Comparison of ENCODE assay signal across 10 cellular contexts in the genomic region with DNA sequence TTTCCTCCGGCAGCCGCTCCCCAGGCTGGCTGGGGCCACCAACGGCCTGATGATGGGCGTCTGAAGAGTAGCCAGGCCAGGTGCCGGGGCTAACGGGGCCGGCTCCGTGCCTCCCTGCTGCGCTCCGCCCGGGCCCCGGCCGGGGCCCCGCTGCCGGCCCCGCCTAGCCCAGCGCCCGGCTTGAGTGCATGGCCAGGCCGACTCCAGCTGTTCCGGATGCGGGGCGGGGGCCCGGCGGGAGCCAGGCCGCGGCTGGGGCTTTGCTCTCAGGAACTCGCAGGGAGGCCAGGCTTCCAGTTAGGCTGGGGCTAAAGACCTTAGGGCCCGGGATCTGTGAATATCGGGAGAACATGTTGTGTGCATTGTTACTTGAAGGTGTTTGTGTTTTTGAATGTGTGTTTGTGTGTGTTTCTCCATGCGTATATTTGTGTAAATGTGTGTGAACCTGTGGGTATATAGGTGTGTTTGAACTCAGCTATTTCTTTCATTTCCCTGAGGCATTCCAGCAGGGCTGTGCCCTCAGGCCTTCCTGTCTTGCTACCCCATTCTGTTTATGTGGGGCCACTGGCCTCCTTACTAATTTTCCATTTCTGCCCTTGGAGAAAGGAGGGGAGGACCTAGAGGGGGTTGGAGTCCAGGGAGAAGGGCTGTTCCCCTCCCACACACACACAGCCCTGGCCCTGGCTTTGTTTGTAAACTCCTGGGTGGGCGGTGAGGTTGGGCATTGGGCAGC. TPM values are rescaled to one million over a fixed set of nuclear protein-coding genes. Genes with fewer than 3 reads are reported as not detected.
DNase-seq lines count a peak whose midpoint lies in the region; ATAC-seq and TF ChIP-seq lines count a peak whose summit lies in the region.
"Had no signal": no experiment of that assay in that cellular context is flagged by ENCODE, and none has a peak within 500 bp of the region (broad histone marks: within the 10 kb centered on the region; RNA-seq: fewer than 3 reads in every experiment).

No MANE protein-coding gene starts in this region.

- DNase-seq in COLO829 (ENCODE audit: low spot score) (peak; percentile 10), neural progenitor cell (ENCODE audit: low spot score) (no peak), NOMO-1 (lab: John Stamatoyannopoulos, UW; ENCODE audit: unreplicated experiment in 2 of 2) (no peak), NCI-H510A treated with DMSO at 0.1 percent for 48 hours (lab: John Stamatoyannopoulos, UW) (no peak)
- no peak for DNase-seq in effector memory CD8-positive, alpha-beta T cell
- DNase-seq: islet precursor cell, KG1 had no signal

- CTCF ChIA-PET in HEK293 (lab: Yijun Ruan, JAX), result interaction anchor here (0.7 to 2.4 kb wide), 5 partner anchors 17 to 209 kb away, joined by 3 to 19 read pairs (median 4); no protein-coding TSS in a partner anchor

- TF ChIP-seq CTCF in HEK293 (tag by site-specific recombination; IDR thresholded peaks at IDR 0.05), result no peak
- TF ChIP-seq CTCF in neural progenitor cell (IDR thresholded peaks at IDR 0.05), result no peak

- H3K36me3 ChIP-seq in HEK293 (ENCODE audit: control insufficient read depth in 2 of 2, insufficient read depth in 1 of 2, low read length in 2 of 2), result peaks cover 0 to 28% of the 10 kb centered on the region in 2 experiments; a peak in 2 of 3 replicates
- no peaks in the 10 kb centered on the region for H3K36me3 ChIP-seq in neural progenitor cell

- H2AFZ ChIP-seq in neural progenitor cell (replicated peaks), result no peak overlapping the region

- H3K4me1 Mint-ChIP-seq in effector memory CD8-positive, alpha-beta T cell (ENCODE audit: low read depth in 2 of 2), result peaks cover 20 to 27% of the 10 kb centered on the region in 2 donors
- H3K4me1 Mint-ChIP-seq in neural progenitor cell, result peaks cover 23% of the 10 kb centered on the region

- peaks cover 34% of the 10 kb centered on the region for H3F3A ChIP-seq in neural progenitor cell (ENCODE audit: low read depth)

- no peak for ATAC-seq in effector memory CD8-positive, alpha-beta T cell (replicated peaks)
- ATAC-seq in GM18502 (IDR thresholded peaks at IDR 0.05; ENCODE audit: poor library complexity, unreplicated experiment), result no peak

- H3K36me3 Mint-ChIP-seq in effector memory CD8-positive, alpha-beta T cell (ENCODE audit: insufficient read depth), result peaks cover 12% of the 10 kb centered on the region
- peaks cover 2% of the 10 kb centered on the region for H3K36me3 Mint-ChIP-seq in neural progenitor cell

- no peaks in the 10 kb centered on the region for H3K9me3 Mint-ChIP-seq in effector memory CD8-positive, alpha-beta T cell
- H3K9me3 Mint-ChIP-seq in neural progenitor cell, result peaks cover 4% of the 10 kb centered on the region

- H3K27me3 ChIP-seq in neural progenitor cell, result peaks cover 100% of the 10 kb centered on the region

- H3K4me1 ChIP-seq in HEK293 (ENCODE audit: control insufficient read depth, insufficient read depth, low read length) (peaks cover 9% of the 10 kb centered on the region), neural progenitor cell (peaks cover 27% of the 10 kb centered on the region)

- H3K27me3 Mint-ChIP-seq in effector memory CD8-positive, alpha-beta T cell, result peaks cover 83 to 98% of the 10 kb centered on the region in 2 donors
- H3K27me3 Mint-ChIP-seq in neural progenitor cell (ENCODE audit: insufficient read depth, low read depth), result peaks cover 90% of the 10 kb centered on the region

- no peak overlapping the region for H3K27ac Mint-ChIP-seq in effector memory CD8-positive, alpha-beta T cell
- H3K27ac Mint-ChIP-seq in neural progenitor cell, result no peak overlapping the region

- H3K4me2 ChIP-seq in neural progenitor cell, result peak overlapping the region; percentile 55

- POLR2A ChIA-PET in HEK293 (lab: Yijun Ruan, JAX), result interaction anchor here (0.9 to 2.3 kb wide), 8 partner anchors 10 to 588 kb away, joined by 3 to 11 read pairs (median 4); a partner anchor contains a TSS

- H4K20me1 ChIP-seq in neural progenitor cell (ENCODE audit: low read depth), result peaks cover 99% of the 10 kb centered on the region

- peak overlapping the region; percentile 67; the same call in 1 of the 2 replicates for H3K27ac ChIP-seq in HEK293 (ENCODE audit: extremely low read depth, low read depth, low read length)
- H3K27ac ChIP-seq in neural progenitor cell, result no peak overlapping the region

- H3K9ac ChIP-seq in neural progenitor cell, result no peak overlapping the region

- no peaks in the 10 kb centered on the region for H3K79me2 ChIP-seq in neural progenitor cell (ENCODE audit: low read depth)

- peak overlapping the region; percentile 10 to 19 for H3K4me3 Mint-ChIP-seq in effector memory CD8-positive, alpha-beta T cell
- H3K4me3 Mint-ChIP-seq in neural progenitor cell, result peak overlapping the region; percentile 76

- H3K4me3 ChIP-seq in HEK293 (ENCODE audit: low read depth, low read length), result peak overlapping the region; percentile 60
- H3K4me3 ChIP-seq in neural progenitor cell, result peak overlapping the region; percentile 7

- no peaks in the 10 kb centered on the region for H3K9me3 ChIP-seq in HEK293 (ENCODE audit: control insufficient read depth, insufficient read depth, low read depth, low read length)
- no peaks in the 10 kb centered on the region for H3K9me3 ChIP-seq in neural progenitor cell (ENCODE audit: low read depth)

TF ChIP-seq in HEK293, 187 proteins besides CTCF, POLR2A, EP300 and RAD21 (continues in another document):
- TF ChIP-seq BCL11A (tag by site-specific recombination; IDR thresholded peaks at IDR 0.05; ENCODE audit: low read depth) (no peak), ZNF221 (tag by site-specific recombination; IDR thresholded peaks at IDR 0.05; ENCODE audit: borderline replicate concordance) (no peak), ZNF837 (tag by site-specific recombination; IDR thresholded peaks at IDR 0.05) (no peak), TCF7L2 (IDR thresholded peaks at IDR 0.05; ENCODE audit: borderline replicate concordance, low read depth, low read length) (no peak), ZNF416 (tag by site-specific recombination; IDR thresholded peaks at IDR 0.05) (no peak), ZSCAN23 (tag by site-specific recombination; IDR thresholded peaks at IDR 0.05) (no peak)
- TF ChIP-seq, protein P1, sequence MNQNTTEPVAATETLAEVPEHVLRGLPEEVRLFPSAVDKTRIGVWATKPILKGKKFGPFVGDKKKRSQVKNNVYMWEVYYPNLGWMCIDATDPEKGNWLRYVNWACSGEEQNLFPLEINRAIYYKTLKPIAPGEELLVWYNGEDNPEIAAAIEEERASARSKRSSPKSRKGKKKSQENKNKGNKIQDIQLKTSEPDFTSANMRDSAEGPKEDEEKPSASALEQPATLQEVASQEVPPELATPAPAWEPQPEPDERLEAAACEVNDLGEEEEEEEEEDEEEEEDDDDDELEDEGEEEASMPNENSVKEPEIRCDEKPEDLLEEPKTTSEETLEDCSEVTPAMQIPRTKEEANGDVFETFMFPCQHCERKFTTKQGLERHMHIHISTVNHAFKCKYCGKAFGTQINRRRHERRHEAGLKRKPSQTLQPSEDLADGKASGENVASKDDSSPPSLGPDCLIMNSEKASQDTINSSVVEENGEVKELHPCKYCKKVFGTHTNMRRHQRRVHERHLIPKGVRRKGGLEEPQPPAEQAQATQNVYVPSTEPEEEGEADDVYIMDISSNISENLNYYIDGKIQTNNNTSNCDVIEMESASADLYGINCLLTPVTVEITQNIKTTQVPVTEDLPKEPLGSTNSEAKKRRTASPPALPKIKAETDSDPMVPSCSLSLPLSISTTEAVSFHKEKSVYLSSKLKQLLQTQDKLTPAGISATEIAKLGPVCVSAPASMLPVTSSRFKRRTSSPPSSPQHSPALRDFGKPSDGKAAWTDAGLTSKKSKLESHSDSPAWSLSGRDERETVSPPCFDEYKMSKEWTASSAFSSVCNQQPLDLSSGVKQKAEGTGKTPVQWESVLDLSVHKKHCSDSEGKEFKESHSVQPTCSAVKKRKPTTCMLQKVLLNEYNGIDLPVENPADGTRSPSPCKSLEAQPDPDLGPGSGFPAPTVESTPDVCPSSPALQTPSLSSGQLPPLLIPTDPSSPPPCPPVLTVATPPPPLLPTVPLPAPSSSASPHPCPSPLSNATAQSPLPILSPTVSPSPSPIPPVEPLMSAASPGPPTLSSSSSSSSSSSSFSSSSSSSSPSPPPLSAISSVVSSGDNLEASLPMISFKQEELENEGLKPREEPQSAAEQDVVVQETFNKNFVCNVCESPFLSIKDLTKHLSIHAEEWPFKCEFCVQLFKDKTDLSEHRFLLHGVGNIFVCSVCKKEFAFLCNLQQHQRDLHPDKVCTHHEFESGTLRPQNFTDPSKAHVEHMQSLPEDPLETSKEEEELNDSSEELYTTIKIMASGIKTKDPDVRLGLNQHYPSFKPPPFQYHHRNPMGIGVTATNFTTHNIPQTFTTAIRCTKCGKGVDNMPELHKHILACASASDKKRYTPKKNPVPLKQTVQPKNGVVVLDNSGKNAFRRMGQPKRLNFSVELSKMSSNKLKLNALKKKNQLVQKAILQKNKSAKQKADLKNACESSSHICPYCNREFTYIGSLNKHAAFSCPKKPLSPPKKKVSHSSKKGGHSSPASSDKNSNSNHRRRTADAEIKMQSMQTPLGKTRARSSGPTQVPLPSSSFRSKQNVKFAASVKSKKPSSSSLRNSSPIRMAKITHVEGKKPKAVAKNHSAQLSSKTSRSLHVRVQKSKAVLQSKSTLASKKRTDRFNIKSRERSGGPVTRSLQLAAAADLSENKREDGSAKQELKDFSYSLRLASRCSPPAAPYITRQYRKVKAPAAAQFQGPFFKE (tag by site-specific recombination; IDR thresholded peaks at IDR 0.05; ENCODE audit: borderline replicate concordance), result no peak

RNA-seq across cellular contexts. Expression of a gene that starts 1.1 kb away (rescaled TPM):
- not detected in 2 replicates for total RNA-seq in neural progenitor cell (ENCODE audit: low replicate concordance)
- total RNA-seq: pulmonary artery endothelial cell had no signal
